Comparison of ENCODE assay signal across 23 cellular contexts in genomic region chr16:58094026-58094425, GRCh38.
"Had no signal": no experiment of that assay in that cellular context is flagged by ENCODE, and none has a peak within 500 bp of the region (broad histone marks: within the 10 kb centered on the region; RNA-seq: fewer than 3 reads in every experiment).

No MANE protein-coding gene starts in this region.

- H3K9me3 ChIP-seq: MG63 had no signal

- H3K4me1 ChIP-seq: SJSA1 had no signal

- H3K27me3 ChIP-seq: SJSA1 had no signal

- H3K4me3 ChIP-seq: MG63, SJSA1, SK-N-MC had no signal

- DNase-seq: IMR-90, Karpas-422, KG1, MG63, NCI-H1092 treated with DMSO at 0.1 percent for 48 hours, NCI-H1436, NCI-H187, NCI-H2029, NCI-H2081 treated with DMSO at 0.1 percent for 48 hours, NCI-H2171, NCI-H226, NCI-H446, NCI-H510A, NCI-H524 treated with DMSO at 0.1 percent for 48 hours, NCI-H69, NCI-H774, Right ventricle myocardium superior, RPMI8226, SIG-M5 had no signal

- H3K36me3 ChIP-seq: MG63, SJSA1 had no signal

- FAIRE-seq: RCC 7860 had no signal

- H3K27ac ChIP-seq: HL-60, SJSA1, SK-N-MC had no signal
